ENCODE assay signal across 8 cellular contexts in the genomic region with DNA sequence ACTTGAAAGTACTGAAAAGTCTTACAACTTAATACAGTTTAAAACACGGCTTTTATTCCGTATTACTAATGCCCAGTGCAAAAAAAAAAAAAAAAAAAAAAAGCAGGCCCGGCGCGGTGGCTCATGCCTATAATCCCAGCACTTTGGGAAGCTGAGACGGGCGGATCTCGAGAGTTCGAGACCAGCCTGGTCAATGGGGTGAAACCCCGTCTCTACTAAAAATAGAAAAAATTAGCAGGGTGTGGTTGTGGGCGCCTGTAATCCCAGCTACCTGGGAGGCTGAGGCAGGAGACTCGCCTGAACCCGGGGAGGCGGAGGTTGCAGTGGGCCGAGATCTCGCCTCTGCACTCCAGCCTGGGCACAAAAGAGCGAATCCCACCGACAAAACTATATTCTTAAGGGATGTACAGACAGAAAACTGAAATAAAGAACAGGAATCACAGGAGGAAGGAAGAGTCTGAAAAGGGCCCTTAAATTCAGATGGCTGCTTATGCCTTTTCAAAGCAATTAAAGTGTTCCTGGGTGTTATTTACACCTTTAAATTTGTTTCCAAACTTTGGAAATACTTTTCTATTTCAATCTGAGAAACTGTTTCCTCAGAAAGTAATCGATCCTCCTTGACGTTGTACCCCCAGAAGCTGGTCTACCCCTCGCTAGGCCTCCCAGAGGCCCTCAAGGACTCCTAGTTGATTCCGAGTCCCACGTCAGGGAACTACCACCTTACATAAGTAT. TPM values are rescaled to one million over a fixed set of nuclear protein-coding genes. Genes with fewer than 3 reads are reported as not detected.
DNase-seq lines count a peak whose midpoint lies in the region; ATAC-seq and TF ChIP-seq lines count a peak whose summit lies in the region.

No MANE protein-coding gene starts in this region.

- H2BK15ac ChIP-seq in IMR-90 (ENCODE audit: low read depth, low read length): peak overlapping the region; percentile 84; the same call in 1 of the 3 replicates

- CTCF ChIA-PET in IMR-90 (lab: Yijun Ruan, JAX): interaction anchor here (0.6 to 1.0 kb wide), 2 partner anchors 31 to 47 kb away, joined by 4 to 6 read pairs; no protein-coding TSS in a partner anchor

- peak overlapping the region; percentile 95 for H3K9ac ChIP-seq in IMR-90 (ENCODE audit: low read depth, low read length)

- H4K5ac ChIP-seq in IMR-90 (ENCODE audit: low read depth, low read length): peak overlapping the region; percentile 81

- no peaks in the 10 kb centered on the region for H3K9me3 ChIP-seq in IMR-90 (ENCODE audit: control insufficient read depth, insufficient read depth, low read length)

- peak overlapping the region; percentile 94 to 100 for H4K8ac ChIP-seq in IMR-90 (ENCODE audit: low read depth in 2 of 2, low read length in 2 of 2)

- H3K27ac Mint-ChIP-seq in activated T-helper 17 cell treated with anti-CD3 and anti-CD28 coated beads, Interleukin-2, amount 50 U/mL, for 72 hours: peak overlapping the region; percentile 100

- H3K9me1 ChIP-seq in IMR-90 (ENCODE audit: insufficient read depth, low read length): peaks cover 4% of the 10 kb centered on the region; the same call in 1 of the 2 replicates

- H2BK120ac ChIP-seq in IMR-90 (ENCODE audit: low read depth, low read length): peak overlapping the region; percentile 85

- no peaks in the 10 kb centered on the region for H3K27me3 Mint-ChIP-seq in activated T-helper 17 cell treated with anti-CD3 and anti-CD28 coated beads, Interleukin-2, amount 50 U/mL, for 72 hours

- H3K4me3 ChIP-seq in IMR-90 (ENCODE audit: insufficient read depth, low read depth, low read length) (peak overlapping the region; percentile 92), skin epidermis (peak overlapping the region; percentile 73 to 95 (median 89))

- H2AK9ac ChIP-seq in IMR-90 (replicated peaks; ENCODE audit: low read depth, low read length, poor library complexity): peak overlapping the region; percentile 100

- H3K79me1 ChIP-seq in IMR-90 (ENCODE audit: low read depth in 1 of 2, low read length in 2 of 2): peaks cover 0 to 24% of the 10 kb centered on the region in 2 experiments; a peak in 2 of 4 replicates

- peak overlapping the region; percentile 97 for H4K91ac ChIP-seq in IMR-90 (ENCODE audit: insufficient read depth, low read depth, low read length)

- H2BK5ac ChIP-seq in IMR-90 (ENCODE audit: low read depth, low read length, poor library complexity, severe bottlenecking): peak overlapping the region; percentile 92

- intact Hi-C loops in IMR-90 (cut with micrococcal nuclease) (loop anchor here (2.0 kb wide), 1 partner anchor 67 kb away; no protein-coding TSS in a partner anchor), left cardiac atrium (cut with DNase I) (no loop called here)

- no peak for TF ChIP-seq CTCF in 22Rv1 (IDR thresholded peaks at IDR 0.05)
- no peak for TF ChIP-seq CTCF in IMR-90 (conservative IDR thresholded peaks at IDR 0.05; ENCODE audit: low read depth, low read length)

- 0 out of 2 replicates have a peak overlapping the region, but pooled peaks have one; percentile 27 for H2BK20ac ChIP-seq in IMR-90 (ENCODE audit: low read depth, low read length)

- H2AFZ ChIP-seq in IMR-90 (replicated peaks; ENCODE audit: low read length, poor library complexity): peak overlapping the region; percentile 93

- peaks cover 18% of the 10 kb centered on the region for H3K4me1 Mint-ChIP-seq in activated T-helper 17 cell treated with anti-CD3 and anti-CD28 coated beads, Interleukin-2, amount 50 U/mL, for 72 hours

- H3K23ac ChIP-seq in IMR-90 (ENCODE audit: low read depth, low read length): peak overlapping the region; percentile 93

- peak overlapping the region; percentile 99 for H3K4me3 Mint-ChIP-seq in activated T-helper 17 cell treated with anti-CD3 and anti-CD28 coated beads, Interleukin-2, amount 50 U/mL, for 72 hours

- ATAC-seq in IMR-90 (ENCODE audit: low read depth) (no peak), left cardiac atrium (no peak), HG02623 (IDR thresholded peaks at IDR 0.05; ENCODE audit: unreplicated experiment) (no peak), GM19035 (IDR thresholded peaks at IDR 0.05; ENCODE audit: unreplicated experiment) (no peak)
- no peak for ATAC-seq in activated T-helper 17 cell treated with anti-CD3 and anti-CD28 coated beads, Interleukin-2, amount 50 U/mL, for 72 hours (replicated peaks)

- H4K20me1 ChIP-seq in IMR-90 (ENCODE audit: insufficient read depth, low read length): peaks cover 48% of the 10 kb centered on the region

- TSS peak; percentile 23 for BruUV-seq in IMR-90 (replicated peaks; lab: Mats Ljungman, UMichigan)

- peaks cover 1% of the 10 kb centered on the region; the same call in 1 of the 2 replicates for H3K4me1 ChIP-seq in IMR-90 (ENCODE audit: control insufficient read depth, insufficient read depth, low read length)

- H3K9me3 Mint-ChIP-seq in activated T-helper 17 cell treated with anti-CD3 and anti-CD28 coated beads, Interleukin-2, amount 50 U/mL, for 72 hours: no peaks in the 10 kb centered on the region

- H3K36me3 ChIP-seq in IMR-90 (ENCODE audit: control insufficient read depth, insufficient read depth, low read length): peaks cover 5% of the 10 kb centered on the region; the same call in 1 of the 2 replicates

- peak overlapping the region; percentile 81 for H3K18ac ChIP-seq in IMR-90 (ENCODE audit: low read depth, low read length)

- peak overlapping the region; percentile 99 for H3K27ac ChIP-seq in 22Rv1
- H3K27ac ChIP-seq in IMR-90 (ENCODE audit: insufficient read depth, low read length): peak overlapping the region; percentile 91
- H3K27ac ChIP-seq in skin epidermis: peak overlapping the region; percentile 92 to 100 (median 100)

- H3K14ac ChIP-seq in IMR-90 (replicated peaks; ENCODE audit: low read depth, low read length): peak overlapping the region; percentile 96

- H3K4ac ChIP-seq in IMR-90 (ENCODE audit: low read depth, low read length): peak overlapping the region; percentile 97

- WGBS in IMR-90 (ENCODE audit: extremely low coverage in 2 of 2, insufficient read length in 1 of 2), 2 experiments: no CpG with 5 or more reads among the region's 23 CpGs

- H3K4me2 ChIP-seq in IMR-90 (ENCODE audit: low read depth, low read length): peak overlapping the region; percentile 98

- DNase-seq in IMR-90 (no peak), left cardiac atrium (peak; percentile 31), 8988T (no peak)

- dilution Hi-C loops in IMR-90 (cut with HindIII; ENCODE audit: low sequenced_read_pairs, unreplicated experiment): no loop called here

- no peak for TF ChIP-seq POLR2A in IMR-90 (IDR thresholded peaks at IDR 0.05; ENCODE audit: low read depth, low read length)

- in situ Hi-C loops in IMR-90 (cut with MboI; ENCODE audit: low sequenced_read_pairs): no loop called here

- H3K27me3 ChIP-seq in IMR-90 (ENCODE audit: control insufficient read depth, insufficient read depth, low read length): no peaks in the 10 kb centered on the region

- TF ChIP-seq RAD21 in IMR-90 (IDR thresholded peaks at IDR 0.05; ENCODE audit: low read length): no peak

- peak overlapping the region; percentile 98 for H3K56ac ChIP-seq in IMR-90 (ENCODE audit: extremely low read depth, insufficient read depth, low read length)

- H2AK5ac ChIP-seq in IMR-90 (ENCODE audit: low read depth, low read length): peak overlapping the region; percentile 93

- H3K36me3 Mint-ChIP-seq in activated T-helper 17 cell treated with anti-CD3 and anti-CD28 coated beads, Interleukin-2, amount 50 U/mL, for 72 hours (ENCODE audit: low read depth): peaks cover 100% of the 10 kb centered on the region

- POLR2A ChIA-PET in IMR-90 (lab: Charles Lee; ENCODE audit: unreplicated experiment): interaction anchor here (0.6 kb wide), 4 partner anchors 56 to 1018 kb away, joined by 4 to 18 read pairs (median 7); no protein-coding TSS in a partner anchor

TF ChIP-seq in IMR-90, 13 proteins besides CTCF, POLR2A, EP300 and RAD21:
- TF ChIP-seq MAZ (IDR thresholded peaks at IDR 0.05; ENCODE audit: borderline replicate concordance, low read depth, low read length) (no peak), CHD1 (IDR thresholded peaks at IDR 0.05; ENCODE audit: low read depth, low read length) (peak; percentile 91; the same call in 1 of the 2 replicates)

RNA-seq across cellular contexts. Expression of a gene that starts 2.1 kb away (rescaled TPM):
- total RNA-seq in IMR-90 (2012; rRNA removed): 79.2 and 83.3 TPM in 2 replicates
- polyA plus RNA-seq in IMR-90 (2012; rRNA removed): 12.9 and 16.8 TPM in 2 replicates
- 5.3 and 7.7 TPM in 2 replicates for polyA plus RNA-seq in IMR-90 (2012; cell fraction: cytosol; rRNA removed)
- 7.4 and 30.8 TPM in 2 replicates for polyA plus RNA-seq in IMR-90 (2012; cell fraction: nucleus; rRNA removed; ENCODE audit: low replicate concordance)
- 100 to 1,000 TPM in 1 of 2 donors, 10 to 100 TPM in 1; 85.2 to 181 TPM for total RNA-seq in activated T-helper 17 cell treated with anti-CD3 and anti-CD28 coated beads, Interleukin-2, amount 50 U/mL, for 72 hours
- total RNA-seq in left cardiac atrium: 10 to 100 TPM; 45.3 to 59.0 TPM
